Comparison of ENCODE assay signal across 13 cellular contexts in the genomic region with DNA sequence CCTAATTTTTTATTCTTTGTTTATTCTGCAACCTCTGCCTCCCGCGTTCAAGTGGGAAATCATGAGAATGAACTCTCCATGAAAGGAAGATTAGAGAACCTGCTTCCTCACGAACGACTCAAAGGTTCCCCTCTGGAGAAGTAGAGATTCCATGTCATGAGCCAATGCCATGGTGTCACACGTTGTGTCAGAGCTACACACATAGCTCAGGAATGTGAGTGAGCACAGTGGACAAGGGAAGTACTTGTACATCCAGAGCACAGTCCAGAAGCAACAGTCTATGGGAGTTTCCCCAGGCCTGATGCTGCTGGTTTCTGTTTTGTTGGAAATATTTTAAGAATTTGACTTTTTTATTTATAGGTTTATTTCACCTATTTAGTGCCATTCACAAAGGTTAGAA. TPM values are rescaled to one million over a fixed set of nuclear protein-coding genes. Genes with fewer than 3 reads are reported as not detected.
DNase-seq lines count a peak whose midpoint lies in the region; ATAC-seq, FAIRE-seq and TF ChIP-seq lines count a peak whose summit lies in the region.
"Had no signal": no experiment of that assay in that cellular context is flagged by ENCODE, and none has a peak within 500 bp of the region (broad histone marks: within the 10 kb centered on the region; RNA-seq: fewer than 3 reads in every experiment).

No MANE protein-coding gene starts in this region.

- H3K4me3 Mint-ChIP-seq in immature natural killer cell, result no peak overlapping the region
- H3K4me3 Mint-ChIP-seq: activated T-cell treated with anti-CD3 and anti-CD28 coated beads, Interleukin-2, amount 50 U/mL, for 24 hours; natural killer cell; stimulated activated naive CD8-positive, alpha-beta T cell treated with anti-CD3 and anti-CD28 coated beads, Interleukin-15, Interleukin-2, amounts not matched to agents 100 ng/mL and 50 ng/mL, for 24 hours had no signal

- no peak for DNase-seq in Right ventricle myocardium inferior (ENCODE audit: missing footprints)
- no peak for DNase-seq in right atrium auricular region (ENCODE audit: low spot score)
- peak; percentile 57 for DNase-seq in amniotic stem cell (lab: John Stamatoyannopoulos, UW)
- DNase-seq in left ventricle myocardium inferior, result no peak
- DNase-seq in urothelium cell line (ENCODE audit: low spot score), result peak; percentile 58
- no peak for DNase-seq in immature natural killer cell
- no peak for DNase-seq in NOMO-1 treated with dmso at 0.1 percent for 144 hours (lab: John Stamatoyannopoulos, UW; ENCODE audit: unreplicated experiment)
- DNase-seq: activated T-cell treated with anti-CD3 and anti-CD28 coated beads, Interleukin-2, amount 50 U/mL, for 24 hours; hippocampal formation; natural killer cell had no signal

- H3K9me3 Mint-ChIP-seq in immature natural killer cell, result no peaks in the 10 kb centered on the region
- H3K9me3 Mint-ChIP-seq: activated T-cell treated with anti-CD3 and anti-CD28 coated beads, Interleukin-2, amount 50 U/mL, for 24 hours; natural killer cell; stimulated activated naive CD8-positive, alpha-beta T cell treated with anti-CD3 and anti-CD28 coated beads, Interleukin-15, Interleukin-2, amounts not matched to agents 100 ng/mL and 50 ng/mL, for 24 hours had no signal

- intact Hi-C loops in Right ventricle myocardium inferior (cut with DNase I) (loop anchor here (5.0 kb wide), 1 partner anchor 45 kb away; no protein-coding TSS in a partner anchor), left ventricle myocardium inferior (cut with micrococcal nuclease) (no loop called here)

- no peaks in the 10 kb centered on the region for H3K36me3 Mint-ChIP-seq in immature natural killer cell
- H3K36me3 Mint-ChIP-seq: natural killer cell had no signal

- H3K27me3 ChIP-seq in right atrium auricular region (no peaks in the 10 kb centered on the region), left ventricle myocardium inferior (ENCODE audit: low read depth) (no peaks in the 10 kb centered on the region)

- peaks cover 0 to 5% (median 0%) of the 10 kb centered on the region in 3 donors for H3K27me3 Mint-ChIP-seq in immature natural killer cell (ENCODE audit: low read depth in 3 of 3)
- H3K27me3 Mint-ChIP-seq: activated T-cell treated with anti-CD3 and anti-CD28 coated beads, Interleukin-2, amount 50 U/mL, for 24 hours had no signal

- H3K9me3 ChIP-seq in right atrium auricular region (no peaks in the 10 kb centered on the region), left ventricle myocardium inferior (replicated peaks) (no peaks in the 10 kb centered on the region)

- no peak overlapping the region for H3K4me3 ChIP-seq in right atrium auricular region
- H3K4me3 ChIP-seq in left ventricle myocardium inferior, result no peak overlapping the region

- peaks cover 0 to 18% of the 10 kb centered on the region in 2 donors for H3K4me1 ChIP-seq in right atrium auricular region
- H3K4me1 ChIP-seq in left ventricle myocardium inferior, result peaks cover 57% of the 10 kb centered on the region

- H3K27ac Mint-ChIP-seq in immature natural killer cell, result no peak overlapping the region
- H3K27ac Mint-ChIP-seq: activated T-cell treated with anti-CD3 and anti-CD28 coated beads, Interleukin-2, amount 50 U/mL, for 24 hours; natural killer cell; stimulated activated naive CD8-positive, alpha-beta T cell treated with anti-CD3 and anti-CD28 coated beads, Interleukin-15, Interleukin-2, amounts not matched to agents 100 ng/mL and 50 ng/mL, for 24 hours had no signal

- no peak for FAIRE-seq in urothelium cell line (lab: Jason Lieb, UNC)
- FAIRE-seq: TTC549 had no signal

- ATAC-seq in Right ventricle myocardium inferior (peak; percentile 30), HG02852 (IDR thresholded peaks at IDR 0.05; ENCODE audit: unreplicated experiment) (no peak)
- ATAC-seq: natural killer cell had no signal

- H3K4me1 Mint-ChIP-seq in immature natural killer cell, result no peaks in the 10 kb centered on the region
- H3K4me1 Mint-ChIP-seq: natural killer cell had no signal

- H3K27ac ChIP-seq in right atrium auricular region, result no peak overlapping the region
- peak overlapping the region; percentile 3 for H3K27ac ChIP-seq in left ventricle myocardium inferior (replicated peaks)

- H3K36me3 ChIP-seq in right atrium auricular region (no peaks in the 10 kb centered on the region), left ventricle myocardium inferior (no peaks in the 10 kb centered on the region)

- no peak for TF ChIP-seq CTCF in right atrium auricular region (IDR thresholded peaks at IDR 0.05)
- no peak for TF ChIP-seq CTCF in left ventricle myocardium inferior (IDR thresholded peaks at IDR 0.05; ENCODE audit: borderline replicate concordance)

RNA-seq across cellular contexts. Expression of a gene that starts 26.8 kb away (rescaled TPM):
- total RNA-seq in Right ventricle myocardium inferior, result 149 TPM
- 100 to 1,000 TPM; 137 to 147 TPM for total RNA-seq in right atrium auricular region
- total RNA-seq in left ventricle myocardium inferior, result 163 TPM
- 100 to 1,000 TPM; 225 to 259 (median 254) TPM for polyA plus RNA-seq in immature natural killer cell

Comparison
In these comparisons a context has a peak if more than half of its experiments do, and no peak if none do; other contexts are left out.
1. DNase-seq: peak in amniotic stem cell (single experiment) and urothelium cell line (single experiment); none in Right ventricle myocardium inferior (single experiment), right atrium auricular region (single experiment), left ventricle myocardium inferior (single experiment), immature natural killer cell (0 of 3) and NOMO-1 treated with dmso at 0.1 percent for 144 hours (single experiment).